26 cellular contexts compared by ENCODE assay signal in genomic region chr5:145902421-145902820, GRCh38. TPM values are rescaled to one million over a fixed set of nuclear protein-coding genes. Genes with fewer than 3 reads are reported as not detected.
"Had no signal": no experiment of that assay in that cellular context is flagged by ENCODE, and none has a peak within 500 bp of the region (broad histone marks: within the 10 kb centered on the region; RNA-seq: fewer than 3 reads in every experiment).

No MANE protein-coding gene starts in this region.

- H3K9ac ChIP-seq: KMS-11, SK-N-SH had no signal

- H3K27me3 ChIP-seq: body of pancreas, MG63 had no signal

- DNase-seq: activated CD4-positive, alpha-beta T cell treated with anti-CD3 and anti-CD28 coated beads for 4 hours; activated CD8-positive, alpha-beta memory T cell treated with anti-CD3 and anti-CD28 coated beads, Interleukin-2, amount 50 U/mL, for 4 hours; activated CD8-positive, alpha-beta T cell treated with anti-CD3 and anti-CD28 coated beads for 36 hours; activated naive CD4-positive, alpha-beta T cell treated with anti-CD3 and anti-CD28 coated beads, Interleukin-2, amount 50 U/mL, for 16 hours; activated naive CD8-positive, alpha-beta T cell treated with anti-CD3 and anti-CD28 coated beads, Interleukin-2, amount 10 ng/mL, durations not matched to agents 7 days and 5 days; activated T-cell treated with anti-CD3 and anti-CD28 coated beads, Interleukin-2, amount 50 U/mL, for 1 hour; aorta; body of pancreas; central memory CD4-positive, alpha-beta T cell; MG63; NCI-H1105; NCI-H1436; NCI-H1694 treated with DMSO at 0.1 percent for 48 hours; NCI-H2029 treated with DMSO at 0.1 percent for 48 hours; NCI-H510A treated with DMSO at 0.1 percent for 48 hours; NCI-H69; NK-92 treated with Interleukin-12 subunit alpha and Interleukin-12 subunit beta, amount 100 ng/mL, for 24 hours; PC-9; SJCRH30; SK-N-SH; T-helper 1 cell had no signal

- H3K4me3 Mint-ChIP-seq: activated CD8-positive, alpha-beta T cell treated with anti-CD3 and anti-CD28 coated beads for 36 hours; activated naive CD8-positive, alpha-beta T cell treated with anti-CD3 and anti-CD28 coated beads, Interleukin-2, amount 10 ng/mL, durations not matched to agents 7 days and 5 days had no signal

- H3K36me3 Mint-ChIP-seq: activated naive CD8-positive, alpha-beta T cell treated with anti-CD3 and anti-CD28 coated beads, Interleukin-2, amount 10 ng/mL, durations not matched to agents 7 days and 5 days had no signal

- H3K4me1 ChIP-seq: SJCRH30 had no signal

- H3K4me3 ChIP-seq: body of pancreas, MG63, PC-9, SJCRH30 had no signal

- H3K27ac Mint-ChIP-seq: activated CD8-positive, alpha-beta T cell treated with anti-CD3 and anti-CD28 coated beads for 36 hours; activated naive CD8-positive, alpha-beta T cell treated with anti-CD3 and anti-CD28 coated beads, Interleukin-2, amount 10 ng/mL, durations not matched to agents 7 days and 5 days had no signal

- H3K4me2 ChIP-seq: KMS-11, PC-9, SK-N-SH had no signal

- H2AFZ ChIP-seq: PC-9 had no signal

- FAIRE-seq: bronchial epithelial cell had no signal

- ATAC-seq: activated CD4-positive, CD25-positive, alpha-beta regulatory T cell treated with anti-CD3 and anti-CD28 coated beads, Interleukin-2, amount 50 U/mL, for 24 hours; activated CD8-positive, alpha-beta T cell treated with anti-CD3 and anti-CD28 coated beads for 36 hours; body of pancreas had no signal

- H3K27ac ChIP-seq: body of pancreas, KMS-11, PC-9, SJCRH30 had no signal

- H3K9me3 ChIP-seq: body of pancreas, SJCRH30, SK-N-SH had no signal

- H3K4me1 Mint-ChIP-seq: activated naive CD8-positive, alpha-beta T cell treated with anti-CD3 and anti-CD28 coated beads, Interleukin-2, amount 10 ng/mL, durations not matched to agents 7 days and 5 days had no signal

- H3K36me3 ChIP-seq: MG63, SJCRH30 had no signal

RNA-seq across cellular contexts. Expression of gene GRXCR2, which starts 29.6 kb away (rescaled TPM):
- total RNA-seq: activated CD8-positive, alpha-beta T cell treated with anti-CD3 and anti-CD28 coated beads for 36 hours; activated naive CD8-positive, alpha-beta T cell treated with anti-CD3 and anti-CD28 coated beads, Interleukin-2, amount 10 ng/mL, durations not matched to agents 7 days and 5 days; aorta; body of pancreas; bronchial epithelial cell; chondrocyte; PC-9; SJCRH30; T-helper 2 cell treated with Interferon-gamma antibody and Interleukin-4, amounts not matched to agents 100 ng/mL and 5 ng/mL, for 36 hours had no signal
- polyA plus RNA-seq: aorta, SK-N-SH had no signal

RNA-seq across cellular contexts. Expression of gene SH3RF2, which starts 34.0 kb away (rescaled TPM):
- total RNA-seq: activated CD8-positive, alpha-beta T cell treated with anti-CD3 and anti-CD28 coated beads for 36 hours; activated naive CD8-positive, alpha-beta T cell treated with anti-CD3 and anti-CD28 coated beads, Interleukin-2, amount 10 ng/mL, durations not matched to agents 7 days and 5 days; SJCRH30 had no signal
